In genomic region chr16:8877894-8878522, GRCh38 we compare ENCODE assay signal across 16 cellular contexts. TPM values are rescaled to one million over a fixed set of nuclear protein-coding genes. Genes with fewer than 3 reads are reported as not detected.
DNase-seq lines count a peak whose midpoint lies in the region; ATAC-seq lines count a peak whose summit lies in the region.
"Had no signal": no experiment of that assay in that cellular context is flagged by ENCODE, and none has a peak within 500 bp of the region (broad histone marks: within the 10 kb centered on the region; RNA-seq: fewer than 3 reads in every experiment).

No MANE protein-coding gene starts in this region.

- CTCF ChIA-PET in activated naive CD4-positive, alpha-beta T cell treated with anti-CD3 and anti-CD28 coated beads for 36 hours (lab: Charles Lee), result interaction anchor here (0.6 to 5.3 kb wide), 4 partner anchors 8 to 53 kb away, joined by 3 to 36 read pairs (median 16); partner anchors contain the start of gene CARHSP1

- DNase-seq in NT2/D1 (ENCODE audit: low read depth, low spot score) (no peak), NCI-H345 treated with DMSO at 0.1 percent for 48 hours (lab: John Stamatoyannopoulos, UW; ENCODE audit: unreplicated experiment) (no peak), hepatic stellate cell (ENCODE audit: low spot score) (no peak)
- DNase-seq in effector memory CD8-positive, alpha-beta T cell, result no peak
- DNase-seq in naive thymus-derived CD8-positive, alpha-beta T cell, result no peak
- DNase-seq in stimulated activated CD4-positive, alpha-beta T cell treated with anti-CD3 and anti-CD28 coated beads, Interleukin-4, amount 100 ng/mL, for 24 hours, result no peak
- no peak for DNase-seq in activated naive CD4-positive, alpha-beta T cell treated with anti-CD3 and anti-CD28 coated beads for 36 hours
- DNase-seq: NCI-H1436; NK-92 treated with Interleukin-12 subunit alpha and Interleukin-12 subunit beta, amount 100 ng/mL, for 24 hours; retina; SHP77; T-helper 9 cell had no signal

- ATAC-seq in effector memory CD8-positive, alpha-beta T cell (replicated peaks), result peak; percentile 71
- ATAC-seq in naive thymus-derived CD8-positive, alpha-beta T cell, result peak; percentile 43 to 63

- H3K4me3 Mint-ChIP-seq in effector memory CD8-positive, alpha-beta T cell, result no peak overlapping the region
- no peak overlapping the region for H3K4me3 Mint-ChIP-seq in naive thymus-derived CD8-positive, alpha-beta T cell
- no peak overlapping the region for H3K4me3 Mint-ChIP-seq in activated naive CD4-positive, alpha-beta T cell treated with anti-CD3 and anti-CD28 coated beads for 36 hours
- H3K4me3 Mint-ChIP-seq: neural progenitor cell had no signal

- intact Hi-C loops in activated naive CD4-positive, alpha-beta T cell treated with anti-CD3 and anti-CD28 coated beads for 36 hours (cut with micrococcal nuclease), result no loop called here

- H3K27me3 ChIP-seq in BLaER1 (no peaks in the 10 kb centered on the region), NT2/D1 (ENCODE audit: insufficient read depth, insufficient read length) (no peaks in the 10 kb centered on the region)
- H3K27me3 ChIP-seq: neural progenitor cell had no signal

- H3K27ac ChIP-seq in BLaER1, result peak overlapping the region; percentile 35; the same call in 1 of the 2 replicates
- H3K27ac ChIP-seq: gastroesophageal sphincter, neural progenitor cell had no signal

- peaks cover 6% of the 10 kb centered on the region for H3K36me3 Mint-ChIP-seq in effector memory CD8-positive, alpha-beta T cell (ENCODE audit: insufficient read depth)
- no peaks in the 10 kb centered on the region for H3K36me3 Mint-ChIP-seq in naive thymus-derived CD8-positive, alpha-beta T cell
- no peaks in the 10 kb centered on the region for H3K36me3 Mint-ChIP-seq in activated naive CD4-positive, alpha-beta T cell treated with anti-CD3 and anti-CD28 coated beads for 36 hours (ENCODE audit: low read depth)
- H3K36me3 Mint-ChIP-seq: neural progenitor cell had no signal

- H3K4me3 ChIP-seq in BLaER1, result no peak overlapping the region
- no peak overlapping the region for H3K4me3 ChIP-seq in NT2/D1 (ENCODE audit: insufficient read length, low read depth)
- H3K4me3 ChIP-seq: gastroesophageal sphincter, neural progenitor cell had no signal

- peak overlapping the region in 1 of 2 donors; percentile 32 for H3K27ac Mint-ChIP-seq in effector memory CD8-positive, alpha-beta T cell
- peak overlapping the region in 1 of 10 donors; percentile 25 for H3K27ac Mint-ChIP-seq in naive thymus-derived CD8-positive, alpha-beta T cell
- no peak overlapping the region for H3K27ac Mint-ChIP-seq in activated naive CD4-positive, alpha-beta T cell treated with anti-CD3 and anti-CD28 coated beads for 36 hours

- no peak overlapping the region for H3K9ac ChIP-seq in BLaER1
- H3K9ac ChIP-seq in NT2/D1 (ENCODE audit: insufficient read length, low read depth), result peak overlapping the region; percentile 15
- H3K9ac ChIP-seq: neural progenitor cell had no signal

- no peaks in the 10 kb centered on the region for H3K36me3 ChIP-seq in BLaER1
- H3K36me3 ChIP-seq in NT2/D1 (ENCODE audit: insufficient read depth, insufficient read length, low read length), result no peaks in the 10 kb centered on the region
- H3K36me3 ChIP-seq: gastroesophageal sphincter, neural progenitor cell had no signal

- no peaks in the 10 kb centered on the region for H4K20me1 ChIP-seq in BLaER1

- H3K4me1 ChIP-seq in BLaER1 (peaks cover 62% of the 10 kb centered on the region), NT2/D1 (ENCODE audit: insufficient read depth, insufficient read length) (peaks cover 5% of the 10 kb centered on the region)
- H3K4me1 ChIP-seq: neural progenitor cell had no signal

- H3K9me3 ChIP-seq in BLaER1 (no peaks in the 10 kb centered on the region), NT2/D1 (ENCODE audit: insufficient read depth, low read length) (no peaks in the 10 kb centered on the region)
- H3K9me3 ChIP-seq: gastroesophageal sphincter had no signal

- POLR2A ChIA-PET in naive thymus-derived CD8-positive, alpha-beta T cell (lab: Charles Lee), result interaction anchor here (0.6 to 1.6 kb wide), 3 partner anchors 10 to 60 kb away, joined by 3 to 9 read pairs (median 3); partner anchors contain the start of gene CARHSP1

- no peaks in the 10 kb centered on the region for H3K9me3 Mint-ChIP-seq in effector memory CD8-positive, alpha-beta T cell
- H3K9me3 Mint-ChIP-seq in naive thymus-derived CD8-positive, alpha-beta T cell, result no peaks in the 10 kb centered on the region
- H3K9me3 Mint-ChIP-seq in activated naive CD4-positive, alpha-beta T cell treated with anti-CD3 and anti-CD28 coated beads for 36 hours, result no peaks in the 10 kb centered on the region
- H3K9me3 Mint-ChIP-seq: neural progenitor cell had no signal

- peaks cover 11 to 21% of the 10 kb centered on the region in 2 donors for H3K4me1 Mint-ChIP-seq in effector memory CD8-positive, alpha-beta T cell (ENCODE audit: low read depth in 2 of 2)
- peaks cover 9 to 37% (median 19%) of the 10 kb centered on the region in 4 donors for H3K4me1 Mint-ChIP-seq in naive thymus-derived CD8-positive, alpha-beta T cell
- H3K4me1 Mint-ChIP-seq in activated naive CD4-positive, alpha-beta T cell treated with anti-CD3 and anti-CD28 coated beads for 36 hours (ENCODE audit: low read depth), result peaks cover 11% of the 10 kb centered on the region
- H3K4me1 Mint-ChIP-seq: neural progenitor cell had no signal

- H3K27me3 Mint-ChIP-seq in effector memory CD8-positive, alpha-beta T cell, result no peaks in the 10 kb centered on the region
- H3K27me3 Mint-ChIP-seq in naive thymus-derived CD8-positive, alpha-beta T cell, result peaks cover 0 to 2% (median 0%) of the 10 kb centered on the region in 5 donors
- H3K27me3 Mint-ChIP-seq in activated naive CD4-positive, alpha-beta T cell treated with anti-CD3 and anti-CD28 coated beads for 36 hours (ENCODE audit: low read depth), result no peaks in the 10 kb centered on the region

- peak overlapping the region; percentile 1; the same call in 1 of the 2 replicates for H3K4me2 ChIP-seq in BLaER1
- H3K4me2 ChIP-seq: neural progenitor cell had no signal

RNA-seq across cellular contexts. Expression of gene LITAFD, which starts 4.1 kb away (rescaled TPM):
- total RNA-seq in naive thymus-derived CD8-positive, alpha-beta T cell, result not detected
- not detected for polyA plus RNA-seq in naive thymus-derived CD8-positive, alpha-beta T cell
- total RNA-seq in activated naive CD4-positive, alpha-beta T cell treated with anti-CD3 and anti-CD28 coated beads for 36 hours, result not detected
- total RNA-seq: gastroesophageal sphincter, lung microvascular endothelial cell had no signal

RNA-seq across cellular contexts. Expression of gene CARHSP1, which starts 9.2 kb away (rescaled TPM):
- 10 to 100 TPM; 59.6 to 61.2 TPM for total RNA-seq in naive thymus-derived CD8-positive, alpha-beta T cell
- polyA plus RNA-seq in naive thymus-derived CD8-positive, alpha-beta T cell, result 10 to 100 TPM; 40.0 to 51.9 (median 48.5) TPM
- 10 to 100 TPM; 46.5 to 49.6 TPM for total RNA-seq in activated naive CD4-positive, alpha-beta T cell treated with anti-CD3 and anti-CD28 coated beads for 36 hours
